ENCODE assay signal across 14 cellular contexts in genomic region chr6:145453376-145453775, GRCh38.
DNase-seq lines count a peak whose midpoint lies in the region; ATAC-seq, FAIRE-seq and TF ChIP-seq lines count a peak whose summit lies in the region.
"Had no signal": no experiment of that assay in that cellular context is flagged by ENCODE, and none has a peak within 500 bp of the region (broad histone marks: within the 10 kb centered on the region; RNA-seq: fewer than 3 reads in every experiment).

No MANE protein-coding gene starts in this region.

- intact Hi-C loops in activated CD4-positive, alpha-beta memory T cell treated with anti-CD3 and anti-CD28 coated beads for 36 hours (cut with micrococcal nuclease), result no loop called here

- H3K9me3 Mint-ChIP-seq in astrocyte (ENCODE audit: unreplicated experiment), result no peaks in the 10 kb centered on the region
- peaks cover 0 to 9% (median 2%) of the 10 kb centered on the region in 9 donors for H3K9me3 Mint-ChIP-seq in naive thymus-derived CD8-positive, alpha-beta T cell
- no peaks in the 10 kb centered on the region for H3K9me3 Mint-ChIP-seq in activated CD4-positive, alpha-beta memory T cell treated with anti-CD3 and anti-CD28 coated beads for 36 hours
- H3K9me3 Mint-ChIP-seq: activated naive CD4-positive, alpha-beta T cell treated with anti-CD3 and anti-CD28 coated beads for 36 hours had no signal

- no peaks in the 10 kb centered on the region for H3K27me3 ChIP-seq in Loucy (ENCODE audit: insufficient read depth, low read length, poor library complexity, severe bottlenecking)
- H3K27me3 ChIP-seq in astrocyte (ENCODE audit: insufficient read depth, low read length), result no peaks in the 10 kb centered on the region
- H3K27me3 ChIP-seq in mesendoderm (ENCODE audit: insufficient read depth, low read length, poor library complexity), result no peaks in the 10 kb centered on the region
- H3K27me3 ChIP-seq: heart right ventricle, SJCRH30 had no signal

- H2BK15ac ChIP-seq in mesendoderm (replicated peaks; ENCODE audit: low read depth), result no peak overlapping the region

- no peaks in the 10 kb centered on the region for H3K36me3 Mint-ChIP-seq in astrocyte (ENCODE audit: low read depth, unreplicated experiment)
- H3K36me3 Mint-ChIP-seq in naive thymus-derived CD8-positive, alpha-beta T cell, result no peaks in the 10 kb centered on the region
- H3K36me3 Mint-ChIP-seq in activated CD4-positive, alpha-beta memory T cell treated with anti-CD3 and anti-CD28 coated beads for 36 hours, result no peaks in the 10 kb centered on the region

- H3K36me3 ChIP-seq in Loucy (ENCODE audit: insufficient read depth, low read length) (no peaks in the 10 kb centered on the region), astrocyte (ENCODE audit: insufficient read depth, low read length) (no peaks in the 10 kb centered on the region), mesendoderm (ENCODE audit: control insufficient read depth, insufficient read depth, low read length) (no peaks in the 10 kb centered on the region)
- H3K36me3 ChIP-seq: heart right ventricle, SJCRH30 had no signal

- no peak overlapping the region for H3K4me3 Mint-ChIP-seq in astrocyte (ENCODE audit: unreplicated experiment)
- H3K4me3 Mint-ChIP-seq in naive thymus-derived CD8-positive, alpha-beta T cell, result no peak overlapping the region
- no peak overlapping the region for H3K4me3 Mint-ChIP-seq in activated CD4-positive, alpha-beta memory T cell treated with anti-CD3 and anti-CD28 coated beads for 36 hours
- H3K4me3 Mint-ChIP-seq: activated naive CD4-positive, alpha-beta T cell treated with anti-CD3 and anti-CD28 coated beads for 36 hours had no signal

- no peaks in the 10 kb centered on the region for H3K27me3 Mint-ChIP-seq in astrocyte (ENCODE audit: low read depth, unreplicated experiment)
- H3K27me3 Mint-ChIP-seq in naive thymus-derived CD8-positive, alpha-beta T cell, result no peaks in the 10 kb centered on the region
- no peaks in the 10 kb centered on the region for H3K27me3 Mint-ChIP-seq in activated CD4-positive, alpha-beta memory T cell treated with anti-CD3 and anti-CD28 coated beads for 36 hours

- H3K79me2 ChIP-seq in Loucy (ENCODE audit: insufficient read depth, low read length) (no peaks in the 10 kb centered on the region), astrocyte (ENCODE audit: insufficient read depth, low read length) (no peaks in the 10 kb centered on the region), mesendoderm (ENCODE audit: control insufficient read depth, insufficient read depth, low read length) (no peaks in the 10 kb centered on the region)

- H3K9me3 ChIP-seq in Loucy (ENCODE audit: insufficient read depth, low read depth, low read length) (no peaks in the 10 kb centered on the region), astrocyte (ENCODE audit: insufficient read depth, low read depth, low read length) (no peaks in the 10 kb centered on the region)
- H3K9me3 ChIP-seq: SJCRH30 had no signal

- H3K27ac ChIP-seq in astrocyte (ENCODE audit: low read depth, low read length) (no peak overlapping the region), mesendoderm (ENCODE audit: low read depth, low read length) (no peak overlapping the region)
- H3K27ac ChIP-seq: dorsolateral prefrontal cortex, heart right ventricle, SJCRH30 had no signal

- no peak overlapping the region for H2BK5ac ChIP-seq in mesendoderm (ENCODE audit: low read length)

- no peak overlapping the region for H2BK120ac ChIP-seq in mesendoderm (ENCODE audit: low read depth, low read length)

- no peak for DNase-seq in GM12864 (ENCODE audit: low read depth)
- no peak for DNase-seq in astrocyte (ENCODE audit: low read depth)
- DNase-seq in mesendoderm, result peak; percentile 79
- no peak for DNase-seq in naive thymus-derived CD8-positive, alpha-beta T cell
- DNase-seq in activated naive CD4-positive, alpha-beta T cell treated with Interleukin-2 at 50 U/mL for 16 hours, result no peak
- DNase-seq in retina, result no peak
- no peak for DNase-seq in activated CD4-positive, alpha-beta memory T cell treated with anti-CD3 and anti-CD28 coated beads for 36 hours
- DNase-seq: activated CD4-positive, alpha-beta T cell treated with anti-CD3 and anti-CD28 coated beads, Interleukin-2, amount 50 U/mL, for 48 hours; activated naive CD4-positive, alpha-beta T cell treated with anti-CD3 and anti-CD28 coated beads for 36 hours; dorsolateral prefrontal cortex; heart right ventricle had no signal

- POLR2A ChIA-PET in naive thymus-derived CD8-positive, alpha-beta T cell (lab: Charles Lee), result no interaction called here
- POLR2A ChIA-PET in activated CD4-positive, alpha-beta memory T cell treated with anti-CD3 and anti-CD28 coated beads for 36 hours (lab: Charles Lee), result no interaction called here

- no peaks in the 10 kb centered on the region for H3K79me1 ChIP-seq in mesendoderm (ENCODE audit: low read length)

- H3K4me1 Mint-ChIP-seq in astrocyte (ENCODE audit: low read depth, unreplicated experiment), result no peaks in the 10 kb centered on the region
- H3K4me1 Mint-ChIP-seq in naive thymus-derived CD8-positive, alpha-beta T cell, result no peaks in the 10 kb centered on the region
- no peaks in the 10 kb centered on the region for H3K4me1 Mint-ChIP-seq in activated CD4-positive, alpha-beta memory T cell treated with anti-CD3 and anti-CD28 coated beads for 36 hours (ENCODE audit: low read depth)

- H4K20me1 ChIP-seq in Loucy (ENCODE audit: insufficient read depth, low read length, poor library complexity, severe bottlenecking) (no peaks in the 10 kb centered on the region), astrocyte (ENCODE audit: insufficient read depth, low read length) (no peaks in the 10 kb centered on the region)

- H4K5ac ChIP-seq in mesendoderm (ENCODE audit: low read length), result no peak overlapping the region

- no peak for ATAC-seq in naive thymus-derived CD8-positive, alpha-beta T cell
- ATAC-seq: heart right ventricle had no signal

- H3K4me1 ChIP-seq in Loucy (ENCODE audit: insufficient read depth, low read length, poor library complexity, severe bottlenecking), result no peaks in the 10 kb centered on the region
- H3K4me1 ChIP-seq in astrocyte (ENCODE audit: insufficient read depth, low read length), result no peaks in the 10 kb centered on the region
- H3K4me1 ChIP-seq in mesendoderm (ENCODE audit: control insufficient read depth, low read depth, low read length), result no peaks in the 10 kb centered on the region
- H3K4me1 ChIP-seq: heart right ventricle, SJCRH30 had no signal

- no peaks in the 10 kb centered on the region for H3F3A ChIP-seq in Loucy (ENCODE audit: low read depth)

- no peak overlapping the region for H3K4ac ChIP-seq in mesendoderm (ENCODE audit: low read depth, low read length)

- no peak overlapping the region for H3K23ac ChIP-seq in mesendoderm (ENCODE audit: low read length)

- CTCF ChIA-PET in activated CD4-positive, alpha-beta memory T cell treated with anti-CD3 and anti-CD28 coated beads for 36 hours (lab: Charles Lee), result no interaction called here

- no peak overlapping the region for H2AK5ac ChIP-seq in mesendoderm (ENCODE audit: low read length)

- H4K8ac ChIP-seq in mesendoderm (ENCODE audit: low read depth, low read length), result no peak overlapping the region

- H3K56ac ChIP-seq in mesendoderm (ENCODE audit: low read length), result no peak overlapping the region

- no peak overlapping the region for H3K18ac ChIP-seq in mesendoderm (ENCODE audit: low read length)

- no peak for FAIRE-seq in astrocyte (lab: Jason Lieb, UNC)
- FAIRE-seq: D721Med had no signal

- H3K4me2 ChIP-seq in Loucy (ENCODE audit: low read depth, low read length, poor library complexity, severe bottlenecking) (no peak overlapping the region), astrocyte (ENCODE audit: low read length) (no peak overlapping the region), mesendoderm (ENCODE audit: low read length) (no peak overlapping the region)

- H3K27ac Mint-ChIP-seq in astrocyte (ENCODE audit: unreplicated experiment), result no peak overlapping the region
- no peak overlapping the region for H3K27ac Mint-ChIP-seq in naive thymus-derived CD8-positive, alpha-beta T cell
- H3K27ac Mint-ChIP-seq in activated CD4-positive, alpha-beta memory T cell treated with anti-CD3 and anti-CD28 coated beads for 36 hours, result no peak overlapping the region
- H3K27ac Mint-ChIP-seq: activated naive CD4-positive, alpha-beta T cell treated with anti-CD3 and anti-CD28 coated beads for 36 hours had no signal

- no peak overlapping the region for H3K4me3 ChIP-seq in GM12864 (ENCODE audit: low read depth, low read length)
- H3K4me3 ChIP-seq in Loucy (ENCODE audit: low read length, poor library complexity, severe bottlenecking), result no peak overlapping the region
- no peak overlapping the region for H3K4me3 ChIP-seq in astrocyte (ENCODE audit: insufficient read depth, low read depth, low read length)
- no peak overlapping the region for H3K4me3 ChIP-seq in mesendoderm (ENCODE audit: low read length)
- H3K4me3 ChIP-seq: dorsolateral prefrontal cortex, heart right ventricle, SJCRH30 had no signal

- TF ChIP-seq CTCF in GM12864 (IDR thresholded peaks at IDR 0.05; ENCODE audit: low read depth, low read length, missing control alignments) (peak; percentile 30), Loucy (conservative IDR thresholded peaks at IDR 0.05; ENCODE audit: low read length) (peak; percentile 56), astrocyte (IDR thresholded peaks at IDR 0.05; ENCODE audit: insufficient read depth, low read depth, low read length) (peak; percentile 19)

- no peak overlapping the region for H3K9ac ChIP-seq in Loucy (ENCODE audit: low read depth, low read length, poor library complexity, severe bottlenecking)
- H3K9ac ChIP-seq in astrocyte (ENCODE audit: low read length), result no peak overlapping the region
- H3K9ac ChIP-seq in mesendoderm (ENCODE audit: low read length), result no peak overlapping the region

- H2AFZ ChIP-seq in Loucy (ENCODE audit: low read length) (no peak overlapping the region), astrocyte (ENCODE audit: low read depth, low read length) (no peak overlapping the region)

- H3K9me2 ChIP-seq in Loucy (replicated peaks; ENCODE audit: low read depth, low read length), result no peaks in the 10 kb centered on the region
